In genomic region chr2:27131429-27131828, GRCh38 we compare ENCODE assay signal across 14 cellular contexts. TPM values are rescaled to one million over a fixed set of nuclear protein-coding genes. Genes with fewer than 3 reads are reported as not detected.
"Had no signal": no experiment of that assay in that cellular context is flagged by ENCODE, and none has a peak within 500 bp of the region (broad histone marks: within the 10 kb centered on the region; RNA-seq: fewer than 3 reads in every experiment).

No MANE protein-coding gene starts in this region.

- H2AFZ ChIP-seq: parathyroid adenoma had no signal

- H3K27ac ChIP-seq: colonic mucosa, parathyroid adenoma, tibial artery had no signal

- H3K27ac Mint-ChIP-seq: stimulated activated memory B cell treated with anti-CD40 and anti-IgM and Interleukin-4, amounts not matched to agents 10 μg/mL and 1 μg/mL and 100 μg/mL, for 72 hours had no signal

- ATAC-seq: mucosa of descending colon; stimulated activated memory B cell treated with anti-CD40 and anti-IgM and Interleukin-4, amounts not matched to agents 10 μg/mL and 1 μg/mL and 100 μg/mL, for 72 hours had no signal

- H3K9ac ChIP-seq: parathyroid adenoma had no signal

- DNase-seq: activated CD4-positive, alpha-beta T cell treated with anti-CD3 and anti-CD28 coated beads for 1 hour; activated effector memory CD4-positive, alpha-beta T cell treated with anti-CD3 and anti-CD28 coated beads, Interleukin-2, amount 50 U/mL, for 16 hours; colonic mucosa; foreskin melanocyte; head of caudate nucleus; mammary epithelial cell; mucosa of descending colon; small intestine; T-helper 9 cell; tibial artery had no signal

- H3K4me3 ChIP-seq: colonic mucosa, mucosa of descending colon, tibial artery had no signal

- H3K27me3 Mint-ChIP-seq: stimulated activated memory B cell treated with anti-CD40 and anti-IgM and Interleukin-4, amounts not matched to agents 10 μg/mL and 1 μg/mL and 100 μg/mL, for 72 hours had no signal

- FAIRE-seq: small intestine had no signal

- H3K9me3 Mint-ChIP-seq: stimulated activated memory B cell treated with anti-CD40 and anti-IgM and Interleukin-4, amounts not matched to agents 10 μg/mL and 1 μg/mL and 100 μg/mL, for 72 hours had no signal

- H3K27me3 ChIP-seq: colonic mucosa, tibial artery had no signal

- H3K36me3 ChIP-seq: colonic mucosa had no signal

- H3K9me3 ChIP-seq: colonic mucosa, mucosa of descending colon, tibial artery had no signal

- H3K4me3 Mint-ChIP-seq: stimulated activated memory B cell treated with anti-CD40 and anti-IgM and Interleukin-4, amounts not matched to agents 10 μg/mL and 1 μg/mL and 100 μg/mL, for 72 hours had no signal

- H3K4me1 ChIP-seq: colonic mucosa had no signal

RNA-seq across cellular contexts. Expression of gene PRR30, which starts 7.8 kb away (rescaled TPM):
- total RNA-seq: cardiac septum, colonic mucosa, mammary epithelial cell, mucosa of descending colon had no signal
- polyA plus RNA-seq: adipose tissue, mammary epithelial cell, small intestine had no signal

RNA-seq across cellular contexts. Expression of gene ABHD1, which starts 7.8 kb away (rescaled TPM):
- total RNA-seq: colonic mucosa had no signal

RNA-seq across cellular contexts. Expression of gene TCF23, which starts 17.4 kb away (rescaled TPM):
- total RNA-seq: cardiac septum, mammary epithelial cell had no signal
- polyA plus RNA-seq: mammary epithelial cell had no signal
